Comparison of ENCODE assay signal across 8 cellular contexts in genomic region chr1:91997607-91998195, GRCh38.
DNase-seq lines count a peak whose midpoint lies in the region; ATAC-seq and TF ChIP-seq lines count a peak whose summit lies in the region.

No MANE protein-coding gene starts in this region.

- H3K9me3 ChIP-seq in OCI-LY1 (ENCODE audit: low read length): no peaks in the 10 kb centered on the region
- no peaks in the 10 kb centered on the region for H3K9me3 ChIP-seq in adipocyte (ENCODE audit: control insufficient read depth, low read length)

- no peak overlapping the region for H3K9ac ChIP-seq in OCI-LY1 (ENCODE audit: low read length)
- H3K9ac ChIP-seq in adipocyte (ENCODE audit: low read length): no peak overlapping the region

- H3F3A ChIP-seq in OCI-LY1 (ENCODE audit: insufficient read depth, low read length): no peaks in the 10 kb centered on the region

- no peaks in the 10 kb centered on the region for H3K79me2 ChIP-seq in OCI-LY1 (ENCODE audit: insufficient read depth, low read length)

- H3K27me3 ChIP-seq in HL-60 (ENCODE audit: insufficient read depth, poor library complexity, severe bottlenecking) (no peaks in the 10 kb centered on the region), OCI-LY1 (ENCODE audit: insufficient read depth, low read length) (no peaks in the 10 kb centered on the region), adipocyte (replicated peaks; ENCODE audit: control insufficient read depth, insufficient read depth, low read length) (no peaks in the 10 kb centered on the region)

- TF ChIP-seq CTCF in HL-60 (IDR thresholded peaks at IDR 0.05; ENCODE audit: insufficient read depth, low read length) (peak; percentile 22), OCI-LY1 (IDR thresholded peaks at IDR 0.05; ENCODE audit: low read length) (peak; percentile 78)

- H2AFZ ChIP-seq in OCI-LY1 (ENCODE audit: low read length): no peak overlapping the region

- no peak overlapping the region for H3K4me2 ChIP-seq in OCI-LY1 (ENCODE audit: low read length)

- no peaks in the 10 kb centered on the region for H3K36me3 ChIP-seq in OCI-LY1 (ENCODE audit: insufficient read depth, low read length)
- no peaks in the 10 kb centered on the region for H3K36me3 ChIP-seq in adipocyte (ENCODE audit: control insufficient read depth, insufficient read depth, low read length, severe bottlenecking)

- H3K27ac ChIP-seq in HL-60 (replicated peaks): no peak overlapping the region
- H3K27ac ChIP-seq in OCI-LY1 (ENCODE audit: low read depth, low read length, poor library complexity, severe bottlenecking): no peak overlapping the region

- no peak overlapping the region for H3K4me3 ChIP-seq in HL-60 (replicated peaks; ENCODE audit: insufficient read depth, low read length)
- H3K4me3 ChIP-seq in OCI-LY1 (ENCODE audit: low read depth, low read length, poor library complexity, severe bottlenecking): no peak overlapping the region
- H3K4me3 ChIP-seq in adipocyte (ENCODE audit: low read length): no peak overlapping the region

- H3K9me2 ChIP-seq in OCI-LY1 (ENCODE audit: low read depth, low read length): no peaks in the 10 kb centered on the region

- ATAC-seq in GM18873 (IDR thresholded peaks at IDR 0.05; ENCODE audit: low FRiP score, unreplicated experiment) (no peak), GM21737 (IDR thresholded peaks at IDR 0.05; ENCODE audit: unreplicated experiment) (no peak)

- peak; percentile 32 for DNase-seq in D341Med (ENCODE audit: low spot score)
- DNase-seq in HL-60 (ENCODE audit: low read depth in 1 of 2, low spot score in 1 of 2): peak; percentile 5 to 39
- DNase-seq in adipocyte (ENCODE audit: low read depth): peak; percentile 80
- DNase-seq in iris pigment epithelial cell (ENCODE audit: low read depth): peak; percentile 61
- peak; percentile 3 to 8 for DNase-seq in stimulated activated CD8-positive, alpha-beta memory T cell treated with anti-CD3 and anti-CD28 coated beads, Interleukin-2, amount 100 ng/mL, for 48 hours (ENCODE audit: low read depth in 2 of 2)

- H4K20me1 ChIP-seq in OCI-LY1 (ENCODE audit: insufficient read depth, low read length): no peaks in the 10 kb centered on the region

- H3K4me1 ChIP-seq in OCI-LY1 (ENCODE audit: insufficient read depth, low read length, severe bottlenecking): no peaks in the 10 kb centered on the region
- no peaks in the 10 kb centered on the region for H3K4me1 ChIP-seq in adipocyte (ENCODE audit: control insufficient read depth, insufficient read depth, low read length)

Comparison
In these comparisons a context has a peak if more than half of its experiments do, and no peak if none do; other contexts are left out.
1. DNase-seq: peak in every context shown above with its lines; median percentile 80 in adipocyte; 61 in iris pigment epithelial cell; 32 in D341Med; 22 in HL-60; 6 in stimulated activated CD8-positive, alpha-beta memory T cell treated with anti-CD3 and anti-CD28 coated beads, Interleukin-2, amount 100 ng/mL, for 48 hours.